ENCODE assay signal across 26 cellular contexts in genomic region chr1:44757420-44757819, GRCh38. TPM values are rescaled to one million over a fixed set of nuclear protein-coding genes. Genes with fewer than 3 reads are reported as not detected.
DNase-seq lines count a peak whose midpoint lies in the region; ATAC-seq, FAIRE-seq and TF ChIP-seq lines count a peak whose summit lies in the region.
"Had no signal": no experiment of that assay in that cellular context is flagged by ENCODE, and none has a peak within 500 bp of the region (broad histone marks: within the 10 kb centered on the region; RNA-seq: fewer than 3 reads in every experiment).

No MANE protein-coding gene starts in this region.

- no peak overlapping the region for H3K4me3 ChIP-seq in GM12878
- H3K4me3 ChIP-seq: gastrocnemius medialis, upper lobe of right lung had no signal

- no peaks in the 10 kb centered on the region for H4K20me1 ChIP-seq in GM12878 (ENCODE audit: control insufficient read depth, insufficient read depth)

- H3K4me1 ChIP-seq in GM12878 (ENCODE audit: control insufficient read depth, insufficient read depth, low read length) = peaks cover 14% of the 10 kb centered on the region
- H3K4me1 ChIP-seq: upper lobe of right lung had no signal

- peaks cover 50 to 61% of the 10 kb centered on the region in 2 experiments for H3K36me3 ChIP-seq in GM12878 (ENCODE audit: control insufficient read depth in 2 of 2, insufficient read depth in 2 of 2, low read length in 1 of 2)
- H3K36me3 ChIP-seq: gastrocnemius medialis, upper lobe of right lung had no signal

- whole genome bisulfite sequencing in GM12878 (ENCODE audit: insufficient coverage, insufficient replicate concordance, low lambda C conversion rate, missing lambda C conversion rate) = 0% methylated on average over 2 of the region's 2 CpGs

- TF ChIP-seq EP300 in GM12878 (IDR thresholded peaks at IDR 0.05; ENCODE audit: borderline replicate concordance in 1 of 2, control insufficient read depth in 1 of 2, low read depth in 2 of 2, low read length in 2 of 2) = no peak

- no TSS peak for BruUV-seq in GM12878 (replicated peaks; lab: Mats Ljungman, UMichigan)

- peak overlapping the region; percentile 65 for H3K27ac ChIP-seq in GM12878 (ENCODE audit: control insufficient read depth, insufficient read depth)
- H3K27ac ChIP-seq: gastrocnemius medialis, upper lobe of right lung had no signal

- no peak for DNase-seq in GM12891 (ENCODE audit: insufficient read length, low spot score)
- DNase-seq in GM12878 (ENCODE audit: low read depth, low spot score) = no peak
- DNase-seq in islet precursor cell = no peak
- DNase-seq in activated T-cell treated with anti-CD3 and anti-CD28 coated beads, Interleukin-2, amount 50 U/mL, for 48 hours = no peak
- no peak for DNase-seq in NCI-H748 (lab: John Stamatoyannopoulos, UW; ENCODE audit: unreplicated experiment)
- DNase-seq: activated CD4-positive, alpha-beta T cell treated with anti-CD3 and anti-CD28 coated beads for 48 hours; activated naive CD4-positive, alpha-beta T cell treated with anti-CD3 and anti-CD28 coated beads for 36 hours; CD8-positive, alpha-beta T cell; cerebellar nuclear complex; DMS53; gastrocnemius medialis; H9; NCI-H2107; NCI-H510A treated with DMSO at 0.1 percent for 48 hours; occipital lobe; OCI-M1; retina; SHP77 treated with DMSO at 0.1 percent for 48 hours; T-cell; upper lobe of right lung had no signal

- peak overlapping the region; percentile 36; the same call in 1 of the 2 replicates for H3K4me2 ChIP-seq in GM12878 (ENCODE audit: control insufficient read depth, insufficient read depth)

- TF ChIP-seq POLR2A in GM12891 (IDR thresholded peaks at IDR 0.05; ENCODE audit: low read depth, low read length) (no peak), GM12878 (IDR thresholded peaks at IDR 0.05; ENCODE audit: low read depth, low read length) (no peak)

- RAD21 ChIA-PET in GM12878 (lab: Charles Lee; ENCODE audit: unreplicated experiment) = no interaction called here

- TF ChIP-seq CTCF in GM12878 (IDR thresholded peaks at IDR 0.05 in 2 of 3, conservative IDR thresholded peaks at IDR 0.05 in 1 of 3; ENCODE audit: control insufficient read depth in 2 of 3, extremely low read depth in 1 of 3, insufficient read depth in 1 of 3, low read depth in 3 of 3, low read length in 3 of 3) = no peak

- CTCF ChIA-PET in GM12878 (lab: Yijun Ruan, JAX) = no interaction called here

- no peaks in the 10 kb centered on the region for H3K27me3 ChIP-seq in GM12878 (replicated peaks in 1 of 2; ENCODE audit: control insufficient read depth in 2 of 2, insufficient read depth in 2 of 2, low read length in 1 of 2)
- H3K27me3 ChIP-seq: gastrocnemius medialis, upper lobe of right lung had no signal

- no peak for TF ChIP-seq RAD21 in GM12878 (IDR thresholded peaks at IDR 0.05; ENCODE audit: insufficient read depth, low read depth, low read length)

- H2AFZ ChIP-seq in GM12878 (ENCODE audit: control insufficient read depth, low read depth, low read length) = peak overlapping the region; percentile 40

- intact Hi-C loops in GM12878 (cut with micrococcal nuclease; ENCODE audit: unreplicated experiment) = no loop called here

- ATAC-seq in GM19035 (IDR thresholded peaks at IDR 0.05; ENCODE audit: unreplicated experiment) (peak; percentile 63), HG02798 (IDR thresholded peaks at IDR 0.05; ENCODE audit: poor library complexity, unreplicated experiment) (peak; percentile 53), GM12878 (peak; percentile 81)
- ATAC-seq: CD8-positive, alpha-beta T cell; esophagus mucosa; gastrocnemius medialis; HepG2; T-cell; upper lobe of right lung had no signal

- H3K9me3 ChIP-seq in GM12878 (replicated peaks; ENCODE audit: control insufficient read depth, insufficient read depth, low read length) = no peaks in the 10 kb centered on the region
- H3K9me3 ChIP-seq: gastrocnemius medialis, upper lobe of right lung had no signal

- peak; percentile 89 for FAIRE-seq in GM12891 (lab: Jason Lieb, UNC)
- FAIRE-seq in GM12878 (lab: Jason Lieb, UNC) = no peak
- FAIRE-seq: HepG2 had no signal

- POLR2A ChIA-PET in GM12878 (lab: Charles Lee) = no interaction called here

- no peaks in the 10 kb centered on the region for H3K79me2 ChIP-seq in GM12878 (ENCODE audit: control insufficient read depth, insufficient read depth, low read length)

- H3K9ac ChIP-seq in GM12878 (ENCODE audit: control insufficient read depth, insufficient read depth, low read length) = 0 out of 2 replicates have a peak overlapping the region, but pooled peaks have one; percentile 33

- in situ Hi-C loops in GM12878 (cut with MboI) = no loop called here

- SMC1A ChIA-PET in GM12878 (lab: Charles Lee; ENCODE audit: uncharacterized antibody, unreplicated experiment) = no interaction called here

RNA-seq across cellular contexts. Expression of gene KIF2C, which starts 17.8 kb away (rescaled TPM):
- 36.3 TPM for polyA plus RNA-seq in GM12891 (2012; ENCODE audit: low read depth, missing spikeins)
- 36.3 and 49.0 TPM in 2 replicates for total RNA-seq in GM12878 (2013; cell fraction: nucleolus; rRNA removed)
- total RNA-seq in GM12878 (2014; rRNA removed) (73.1 and 78.7 TPM in 2 replicates), GM12878 (2014; rRNA removed; fragmentation: Illumina TruSeq; extraction: Trizol) (80.7 and 85.6 TPM in 2 replicates), GM12878 (2021) (75.0 and 81.9 TPM in 2 replicates)
- 21.7 TPM for polyA plus RNA-seq in GM12878 (2011; ENCODE audit: low read depth)
- polyA plus RNA-seq in GM12878 (2011; rRNA removed) (95.0 and 97.8 TPM in 2 replicates), GM12878 (2014; fragmentation: Illumina TruSeq; extraction: Trizol) (88.9 and 99.3 TPM in 2 replicates), GM12878 (2014; fragmentation: Nextera tagmentation; extraction: Ambion mirVana) (10 to 100 TPM; 42.3 to 45.5 TPM), GM12878 (2014; rRNA removed) (70.8 and 75.1 TPM in 2 replicates), GM12878 (2016; fragmentation: Nextera tagmentation; extraction: Ambion mirVana) (100 to 1,000 TPM in 1 of 2 experiments, 10 to 100 TPM in 1; 99.3 to 104 TPM)
- polyA plus RNA-seq in GM12878 (2011; cell fraction: cytosol; rRNA removed) = 90.6 and 93.2 TPM in 2 replicates
- polyA plus RNA-seq in GM12878 (2011; cell fraction: nucleus; rRNA removed) = 108 and 123 TPM in 2 replicates
- polyA plus RNA-seq in GM12878 (2012) = 30.7 and 38.9 TPM in 2 replicates
- 107 and 133 TPM in 2 replicates for polyA minus RNA-seq in GM12878 (2011; rRNA and poly(A)+ RNA removed)
- 30.5 and 36.8 TPM in 2 replicates for polyA minus RNA-seq in GM12878 (2011; cell fraction: cytosol; rRNA and poly(A)+ RNA removed)
- polyA minus RNA-seq in GM12878 (2011; cell fraction: nucleus; rRNA and poly(A)+ RNA removed) = 28.8 and 38.6 TPM in 2 replicates

RNA-seq across cellular contexts. Expression of gene RPS8, which starts 17.9 kb away (rescaled TPM):
- polyA plus RNA-seq in GM12891 (2012; ENCODE audit: low read depth, missing spikeins) = 4,239 TPM
- total RNA-seq in GM12878 (2013; cell fraction: nucleolus; rRNA removed) = 330 and 356 TPM in 2 replicates
- total RNA-seq in GM12878 (2014; rRNA removed) (3,351 and 3,453 TPM in 2 replicates), GM12878 (2014; rRNA removed; fragmentation: Illumina TruSeq; extraction: Trizol) (3,065 and 3,117 TPM in 2 replicates), GM12878 (2021) (3,050 and 3,180 TPM in 2 replicates)
- polyA plus RNA-seq in GM12878 (2011; ENCODE audit: low read depth) = 4,615 TPM
- polyA plus RNA-seq in GM12878 (2011; rRNA removed) (2,404 and 2,482 TPM in 2 replicates), GM12878 (2014; fragmentation: Illumina TruSeq; extraction: Trizol) (1,912 and 2,704 TPM in 2 replicates), GM12878 (2014; fragmentation: Nextera tagmentation; extraction: Ambion mirVana) (1,000 to 10,000 TPM; 2,238 to 3,059 TPM), GM12878 (2014; rRNA removed) (3,141 and 3,461 TPM in 2 replicates), GM12878 (2016; fragmentation: Nextera tagmentation; extraction: Ambion mirVana) (1,000 to 10,000 TPM; 1,296 to 1,343 TPM)
- 2,295 and 2,366 TPM in 2 replicates for polyA plus RNA-seq in GM12878 (2011; cell fraction: cytosol; rRNA removed)
- polyA plus RNA-seq in GM12878 (2011; cell fraction: nucleus; rRNA removed) = 751 and 887 TPM in 2 replicates
- polyA plus RNA-seq in GM12878 (2012) = 3,919 and 4,067 TPM in 2 replicates
- polyA minus RNA-seq in GM12878 (2011; rRNA and poly(A)+ RNA removed) = 702 and 773 TPM in 2 replicates
- 421 and 433 TPM in 2 replicates for polyA minus RNA-seq in GM12878 (2011; cell fraction: cytosol; rRNA and poly(A)+ RNA removed)
- polyA minus RNA-seq in GM12878 (2011; cell fraction: nucleus; rRNA and poly(A)+ RNA removed) = 155 and 214 TPM in 2 replicates

RNA-seq across cellular contexts. Expression of gene RNU5D-1, which starts 26.4 kb away (rescaled TPM):
- polyA plus RNA-seq in GM12891 (2012; ENCODE audit: low read depth, missing spikeins) = not detected
- not detected in 2 replicates for total RNA-seq in GM12878 (2013; cell fraction: nucleolus; rRNA removed)
- total RNA-seq in GM12878 (2014; rRNA removed) (not detected in 2 replicates), GM12878 (2014; rRNA removed; fragmentation: Illumina TruSeq; extraction: Trizol) (not detected in 2 replicates), GM12878 (2021) (not detected in 2 replicates)
- not detected for polyA plus RNA-seq in GM12878 (2011; ENCODE audit: low read depth)
- polyA plus RNA-seq in GM12878 (2011; rRNA removed) (not detected in 2 replicates), GM12878 (2014; fragmentation: Illumina TruSeq; extraction: Trizol) (not detected in 2 replicates), GM12878 (2014; fragmentation: Nextera tagmentation; extraction: Ambion mirVana) (not detected), GM12878 (2014; rRNA removed) (not detected in 2 replicates), GM12878 (2016; fragmentation: Nextera tagmentation; extraction: Ambion mirVana) (not detected)
- polyA plus RNA-seq in GM12878 (2011; cell fraction: cytosol; rRNA removed) = not detected in 2 replicates
- not detected in 2 replicates for polyA plus RNA-seq in GM12878 (2011; cell fraction: nucleus; rRNA removed)
- polyA plus RNA-seq in GM12878 (2012) = not detected in 2 replicates
- polyA minus RNA-seq in GM12878 (2011; rRNA and poly(A)+ RNA removed) = under 0.01 and 3,585 TPM in 2 replicates
- polyA minus RNA-seq in GM12878 (2011; cell fraction: cytosol; rRNA and poly(A)+ RNA removed) = 537 and 622 TPM in 2 replicates
- under 0.01 TPM in 2 replicates for polyA minus RNA-seq in GM12878 (2011; cell fraction: nucleus; rRNA and poly(A)+ RNA removed)
- total RNA-seq: activated naive CD4-positive, alpha-beta T cell treated with anti-CD3 and anti-CD28 coated beads for 36 hours; CD8-positive, alpha-beta T cell; esophagus mucosa; gastrocnemius medialis; H9; kidney epithelial cell; lung microvascular endothelial cell; occipital lobe; upper lobe of right lung had no signal
- polyA plus RNA-seq: HepG2 had no signal

RNA-seq across cellular contexts. Expression of gene BEST4, which starts 30.6 kb away (rescaled TPM):
- polyA plus RNA-seq in GM12891 (2012; ENCODE audit: low read depth, missing spikeins) = 1.7 TPM
- total RNA-seq in GM12878 (2013; cell fraction: nucleolus; rRNA removed) = 0.48 and 0.83 TPM in 2 replicates
- 0.65 and 0.85 TPM in 2 replicates for total RNA-seq in GM12878 (2014; rRNA removed)
- 0.40 and 0.46 TPM in 2 replicates for total RNA-seq in GM12878 (2014; rRNA removed; fragmentation: Illumina TruSeq; extraction: Trizol)
- total RNA-seq in GM12878 (2021) = 1.3 and 1.5 TPM in 2 replicates
- 0.20 TPM for polyA plus RNA-seq in GM12878 (2011; ENCODE audit: low read depth)
- 0.08 TPM in 1 of 2 replicates, not detected in the other for polyA plus RNA-seq in GM12878 (2011; rRNA removed)
- 0.03 and 0.16 TPM in 2 replicates for polyA plus RNA-seq in GM12878 (2011; cell fraction: cytosol; rRNA removed)
- polyA plus RNA-seq in GM12878 (2011; cell fraction: nucleus; rRNA removed) = 0.22 TPM in 2 replicates
- polyA plus RNA-seq in GM12878 (2012) = 0.76 and 1.2 TPM in 2 replicates
- 0.38 and 0.73 TPM in 2 replicates for polyA plus RNA-seq in GM12878 (2014; fragmentation: Illumina TruSeq; extraction: Trizol)
- polyA plus RNA-seq in GM12878 (2014; fragmentation: Nextera tagmentation; extraction: Ambion mirVana) = under 1 TPM; 0.06 to 0.20 TPM
- 0.76 and 0.94 TPM in 2 replicates for polyA plus RNA-seq in GM12878 (2014; rRNA removed)
- polyA plus RNA-seq in GM12878 (2016; fragmentation: Nextera tagmentation; extraction: Ambion mirVana) = under 1 TPM; 0.43 to 0.98 TPM
- 0.10 TPM in 1 of 2 replicates, not detected in the other for polyA minus RNA-seq in GM12878 (2011; rRNA and poly(A)+ RNA removed)
- not detected in 2 replicates for polyA minus RNA-seq in GM12878 (2011; cell fraction: cytosol; rRNA and poly(A)+ RNA removed)
- 0.19 TPM in 1 of 2 replicates, not detected in the other for polyA minus RNA-seq in GM12878 (2011; cell fraction: nucleus; rRNA and poly(A)+ RNA removed)
- total RNA-seq: esophagus mucosa, upper lobe of right lung had no signal

RNA-seq across cellular contexts. Expression of gene PLK3, which starts 42.8 kb away (rescaled TPM):
- polyA plus RNA-seq in GM12891 (2012; ENCODE audit: low read depth, missing spikeins) = 16.7 TPM
- total RNA-seq in GM12878 (2013; cell fraction: nucleolus; rRNA removed) = 46.1 and 49.0 TPM in 2 replicates
- total RNA-seq in GM12878 (2014; rRNA removed) (19.9 and 23.1 TPM in 2 replicates), GM12878 (2014; rRNA removed; fragmentation: Illumina TruSeq; extraction: Trizol) (8.1 and 9.0 TPM in 2 replicates), GM12878 (2021) (16.5 and 20.9 TPM in 2 replicates)
- polyA plus RNA-seq in GM12878 (2011; ENCODE audit: low read depth) = 5.7 TPM
- polyA plus RNA-seq in GM12878 (2011; rRNA removed) (6.4 and 11.6 TPM in 2 replicates), GM12878 (2014; fragmentation: Illumina TruSeq; extraction: Trizol) (5.4 and 9.3 TPM in 2 replicates), GM12878 (2014; fragmentation: Nextera tagmentation; extraction: Ambion mirVana) (1 to 10 TPM; 1.5 to 1.9 TPM), GM12878 (2014; rRNA removed) (23.2 and 29.2 TPM in 2 replicates), GM12878 (2016; fragmentation: Nextera tagmentation; extraction: Ambion mirVana) (10 to 100 TPM; 12.5 to 17.5 TPM)
- polyA plus RNA-seq in GM12878 (2011; cell fraction: cytosol; rRNA removed) = 15.5 and 18.4 TPM in 2 replicates
- 86.8 and 98.6 TPM in 2 replicates for polyA plus RNA-seq in GM12878 (2011; cell fraction: nucleus; rRNA removed)
- polyA plus RNA-seq in GM12878 (2012) = 12.9 and 13.7 TPM in 2 replicates
- polyA minus RNA-seq in GM12878 (2011; rRNA and poly(A)+ RNA removed) = 10.7 and 18.8 TPM in 2 replicates
- polyA minus RNA-seq in GM12878 (2011; cell fraction: cytosol; rRNA and poly(A)+ RNA removed) = 7.9 and 8.8 TPM in 2 replicates
- 30.6 and 52.9 TPM in 2 replicates for polyA minus RNA-seq in GM12878 (2011; cell fraction: nucleus; rRNA and poly(A)+ RNA removed)
